Comparison of ENCODE assay signal across 1 cellular context in the genomic region with DNA sequence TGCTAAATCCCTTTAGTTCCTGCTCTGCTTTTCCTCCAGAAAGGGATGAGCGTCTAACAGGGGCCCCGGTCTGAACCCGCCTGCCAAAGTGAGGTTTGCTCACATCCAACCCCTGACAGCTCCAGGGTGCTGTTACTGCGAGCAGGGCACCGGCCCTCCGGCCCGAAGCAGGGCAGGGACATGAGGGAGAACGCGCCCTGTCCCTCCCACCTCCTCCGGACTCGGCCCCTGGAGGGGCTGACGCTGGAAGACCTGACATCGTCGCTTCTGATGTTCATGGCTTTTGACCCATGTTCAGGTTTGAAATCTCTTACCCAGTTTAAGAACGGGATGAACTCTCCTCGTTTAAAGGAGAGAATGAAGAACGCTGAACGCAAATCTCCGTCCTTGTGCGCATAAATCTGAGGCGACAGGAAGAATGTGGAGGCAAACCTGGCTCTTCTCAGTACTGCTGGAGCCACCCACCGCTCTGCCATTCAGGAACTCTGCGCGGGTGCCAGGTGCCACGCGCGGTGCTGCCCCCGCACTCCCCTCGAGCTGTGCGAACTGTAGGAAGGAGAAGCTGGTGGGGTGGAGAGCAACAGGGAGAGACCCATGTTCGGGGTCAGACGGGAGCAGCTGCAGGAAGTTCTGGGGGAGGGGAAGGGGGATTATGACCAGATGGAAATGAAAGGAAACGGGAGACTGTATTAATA.
TF ChIP-seq lines count a peak whose summit lies in the region.

No MANE protein-coding gene starts in this region.

TF ChIP-seq in H1, 55 proteins besides CTCF, POLR2A, EP300 and RAD21:
- TF ChIP-seq SAP30 (IDR thresholded peaks at IDR 0.05; ENCODE audit: insufficient read depth, insufficient replicate concordance, low read length) (peak; percentile 82), PHF8 (conservative IDR thresholded peaks at IDR 0.05; ENCODE audit: low read depth, low read length) (peak; percentile 15; the same call in 1 of the 2 replicates), SIN3A (conservative IDR thresholded peaks at IDR 0.05 in 1 of 2, IDR thresholded peaks at IDR 0.05 in 1 of 2; ENCODE audit: low read depth in 1 of 2, low read length in 2 of 2) (peak; percentile 19 to 28; a peak in 2 of 4 replicates), KDM5A (IDR thresholded peaks at IDR 0.05; ENCODE audit: low read length) (no peak), CHD2 (IDR thresholded peaks at IDR 0.05; ENCODE audit: low read length) (no peak), SP4 (IDR thresholded peaks at IDR 0.05; ENCODE audit: low read length) (0 out of 2 replicates have a peak, but pooled peaks have one; percentile 26), KDM4A (IDR thresholded peaks at IDR 0.05; ENCODE audit: low read depth, low read length, severe bottlenecking) (peak; percentile 47), FOSL1 (IDR thresholded peaks at IDR 0.05; ENCODE audit: insufficient read depth, low read depth, low read length) (no peak), MAFK (IDR thresholded peaks at IDR 0.05; ENCODE audit: low read depth, low read length) (no peak)
- TF ChIP-seq, protein P1, sequence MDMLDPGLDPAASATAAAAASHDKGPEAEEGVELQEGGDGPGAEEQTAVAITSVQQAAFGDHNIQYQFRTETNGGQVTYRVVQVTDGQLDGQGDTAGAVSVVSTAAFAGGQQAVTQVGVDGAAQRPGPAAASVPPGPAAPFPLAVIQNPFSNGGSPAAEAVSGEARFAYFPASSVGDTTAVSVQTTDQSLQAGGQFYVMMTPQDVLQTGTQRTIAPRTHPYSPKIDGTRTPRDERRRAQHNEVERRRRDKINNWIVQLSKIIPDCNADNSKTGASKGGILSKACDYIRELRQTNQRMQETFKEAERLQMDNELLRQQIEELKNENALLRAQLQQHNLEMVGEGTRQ (IDR thresholded peaks at IDR 0.05; ENCODE audit: low read length) = no peak
- TF ChIP-seq, protein P2, sequence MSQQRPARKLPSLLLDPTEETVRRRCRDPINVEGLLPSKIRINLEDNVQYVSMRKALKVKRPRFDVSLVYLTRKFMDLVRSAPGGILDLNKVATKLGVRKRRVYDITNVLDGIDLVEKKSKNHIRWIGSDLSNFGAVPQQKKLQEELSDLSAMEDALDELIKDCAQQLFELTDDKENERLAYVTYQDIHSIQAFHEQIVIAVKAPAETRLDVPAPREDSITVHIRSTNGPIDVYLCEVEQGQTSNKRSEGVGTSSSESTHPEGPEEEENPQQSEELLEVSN (IDR thresholded peaks at IDR 0.05) = no peak
